1 cellular context compared by ENCODE assay signal in genomic region chr7:3436746-3437145, GRCh38.
TF ChIP-seq lines count a peak whose summit lies in the region.

No MANE protein-coding gene starts in this region.

TF ChIP-seq in endothelial cell of umbilical vein, 7 proteins besides CTCF, POLR2A, EP300 and RAD21 (continued from another document):
- TF ChIP-seq, protein P1, sequence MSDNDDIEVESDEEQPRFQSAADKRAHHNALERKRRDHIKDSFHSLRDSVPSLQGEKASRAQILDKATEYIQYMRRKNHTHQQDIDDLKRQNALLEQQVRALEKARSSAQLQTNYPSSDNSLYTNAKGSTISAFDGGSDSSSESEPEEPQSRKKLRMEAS (IDR thresholded peaks at IDR 0.05; ENCODE audit: insufficient read depth, insufficient read length) = no peak
- TF ChIP-seq GATA2 (IDR thresholded peaks at IDR 0.05; ENCODE audit: insufficient read depth, insufficient read length, low read depth, low read length) (no peak), MYC (IDR thresholded peaks at IDR 0.05; ENCODE audit: low read depth, low read length) (no peak)
